ENCODE assay signal across 31 cellular contexts in genomic region chr5:107458322-107458721, GRCh38.
"Had no signal": no experiment of that assay in that cellular context is flagged by ENCODE, and none has a peak within 500 bp of the region (broad histone marks: within the 10 kb centered on the region; RNA-seq: fewer than 3 reads in every experiment).

No MANE protein-coding gene starts in this region.

- H3K27me3 ChIP-seq: ascending aorta, brain microvascular endothelial cell, dorsolateral prefrontal cortex, esophagus muscularis mucosa, foreskin keratinocyte, gastrocnemius medialis, heart left ventricle had no signal

- H3K9me3 ChIP-seq: ascending aorta, esophagus muscularis mucosa, gastrocnemius medialis, heart left ventricle had no signal

- H3K4me1 Mint-ChIP-seq: activated CD4-positive, alpha-beta memory T cell treated with anti-CD3 and anti-CD28 coated beads, Interleukin-2, amount 10 ng/mL, durations not matched to agents 7 days and 5 days; activated CD4-positive, alpha-beta T cell treated with anti-CD3 and anti-CD28 coated beads, Interleukin-2, amount 10 ng/mL, durations not matched to agents 7 days and 5 days; activated naive CD4-positive, alpha-beta T cell treated with anti-CD3 and anti-CD28 coated beads, Interleukin-2, amount 10 ng/mL, durations not matched to agents 7 days and 5 days; activated naive CD8-positive, alpha-beta T cell treated with anti-CD3 and anti-CD28 coated beads, Interleukin-2, amount 10 ng/mL, durations not matched to agents 7 days and 5 days had no signal

- H3K4me3 ChIP-seq: ascending aorta, coronary artery, dorsolateral prefrontal cortex, esophagus muscularis mucosa, gastrocnemius medialis, heart left ventricle had no signal

- FAIRE-seq: bronchial epithelial cell had no signal

- H3K4me1 ChIP-seq: esophagus muscularis mucosa, gastrocnemius medialis had no signal

- H3K27me3 Mint-ChIP-seq: central memory CD8-positive, alpha-beta T cell had no signal

- H3K27ac ChIP-seq: ascending aorta, brain microvascular endothelial cell, coronary artery, dorsolateral prefrontal cortex, esophagus muscularis mucosa, foreskin keratinocyte, gastrocnemius medialis, heart left ventricle had no signal

- ATAC-seq: activated naive CD4-positive, alpha-beta T cell treated with anti-CD3 and anti-CD28 coated beads, Interleukin-2, amount 50 U/mL, for 72 hours; activated T-cell treated with anti-CD3 and anti-CD28 coated beads, Interleukin-2, amount 50 U/mL, for 72 hours; foreskin keratinocyte; gastrocnemius medialis; heart left ventricle had no signal

- H3K36me3 Mint-ChIP-seq: activated naive CD4-positive, alpha-beta T cell treated with anti-CD3 and anti-CD28 coated beads, Interleukin-2, amount 10 ng/mL, durations not matched to agents 7 days and 5 days; activated naive CD4-positive, alpha-beta T cell treated with anti-CD3 and anti-CD28 coated beads, Interleukin-2, amount 50 U/mL, for 72 hours; activated naive CD8-positive, alpha-beta T cell treated with anti-CD3 and anti-CD28 coated beads, Interleukin-2, amount 10 ng/mL, durations not matched to agents 7 days and 5 days had no signal

- H3K36me3 ChIP-seq: ascending aorta, brain microvascular endothelial cell, esophagus muscularis mucosa, gastrocnemius medialis, heart left ventricle had no signal

- H3K27ac Mint-ChIP-seq: activated CD4-positive, alpha-beta memory T cell treated with anti-CD3 and anti-CD28 coated beads, Interleukin-2, amount 10 ng/mL, durations not matched to agents 7 days and 5 days; activated CD4-positive, alpha-beta T cell treated with anti-CD3 and anti-CD28 coated beads, Interleukin-2, amount 10 ng/mL, durations not matched to agents 7 days and 5 days; activated naive CD4-positive, alpha-beta T cell treated with anti-CD3 and anti-CD28 coated beads, Interleukin-2, amount 10 ng/mL, durations not matched to agents 7 days and 5 days; activated naive CD4-positive, alpha-beta T cell treated with anti-CD3 and anti-CD28 coated beads, Interleukin-2, amount 50 U/mL, for 72 hours; activated naive CD8-positive, alpha-beta T cell treated with anti-CD3 and anti-CD28 coated beads, Interleukin-2, amount 10 ng/mL, durations not matched to agents 7 days and 5 days; activated T-cell treated with anti-CD3 and anti-CD28 coated beads, Interleukin-2, amount 50 U/mL, for 24 hours; activated T-cell treated with anti-CD3 and anti-CD28 coated beads, Interleukin-2, amount 50 U/mL, for 72 hours; dendritic cell treated with granulocyte-macrophage colony-stimulating factor and Interleukin-4, amounts not matched to agents 40 ng/mL and 50 ng/mL, for 4 days; endodermal cell had no signal

- H3K9me3 Mint-ChIP-seq: activated CD4-positive, alpha-beta memory T cell treated with anti-CD3 and anti-CD28 coated beads, Interleukin-2, amount 10 ng/mL, durations not matched to agents 7 days and 5 days; activated CD4-positive, alpha-beta T cell treated with anti-CD3 and anti-CD28 coated beads, Interleukin-2, amount 10 ng/mL, durations not matched to agents 7 days and 5 days; activated naive CD4-positive, alpha-beta T cell treated with anti-CD3 and anti-CD28 coated beads, Interleukin-2, amount 10 ng/mL, durations not matched to agents 7 days and 5 days; activated naive CD4-positive, alpha-beta T cell treated with anti-CD3 and anti-CD28 coated beads, Interleukin-2, amount 50 U/mL, for 72 hours; activated naive CD8-positive, alpha-beta T cell treated with anti-CD3 and anti-CD28 coated beads, Interleukin-2, amount 10 ng/mL, durations not matched to agents 7 days and 5 days; activated T-cell treated with anti-CD3 and anti-CD28 coated beads, Interleukin-2, amount 50 U/mL, for 24 hours; activated T-cell treated with anti-CD3 and anti-CD28 coated beads, Interleukin-2, amount 50 U/mL, for 72 hours; central memory CD8-positive, alpha-beta T cell; dendritic cell treated with granulocyte-macrophage colony-stimulating factor and Interleukin-4, amounts not matched to agents 40 ng/mL and 50 ng/mL, for 4 days; endodermal cell had no signal

- DNase-seq: activated CD4-positive, alpha-beta memory T cell treated with anti-CD3 and anti-CD28 coated beads, Interleukin-2, amount 10 ng/mL, durations not matched to agents 7 days and 5 days; activated CD4-positive, alpha-beta T cell treated with anti-CD3 and anti-CD28 coated beads for 1 hour; activated CD4-positive, alpha-beta T cell treated with anti-CD3 and anti-CD28 coated beads for 4 hours; activated CD4-positive, alpha-beta T cell treated with anti-CD3 and anti-CD28 coated beads, Interleukin-2, amount 10 ng/mL, durations not matched to agents 7 days and 5 days; activated CD4-positive, alpha-beta T cell treated with anti-CD3 and anti-CD28 coated beads, Interleukin-2, amount 50 U/mL, for 4 hours; activated CD4-positive, CD25-positive, alpha-beta regulatory T cell; activated CD8-positive, alpha-beta memory T cell treated with anti-CD3 and anti-CD28 coated beads, Interleukin-2, amount 50 U/mL, for 48 hours; activated gamma-delta T cell; activated naive CD4-positive, alpha-beta T cell; activated naive CD4-positive, alpha-beta T cell treated with anti-CD3 and anti-CD28 coated beads, Interleukin-2, amount 10 ng/mL, durations not matched to agents 7 days and 5 days; activated naive CD8-positive, alpha-beta T cell treated with anti-CD3 and anti-CD28 coated beads, Interleukin-2, amount 10 ng/mL, durations not matched to agents 7 days and 5 days; activated T-cell treated with anti-CD3 and anti-CD28 coated beads for 4 hours; activated T-cell treated with anti-CD3 and anti-CD28 coated beads, Interleukin-2, amount 50 U/mL, for 24 hours; activated T-cell treated with anti-CD3 and anti-CD28 coated beads, Interleukin-2, amount 50 U/mL, for 72 hours; brain microvascular endothelial cell; dorsolateral prefrontal cortex; effector memory CD4-positive, alpha-beta T cell; endodermal cell; erythroblast; foreskin keratinocyte; gastrocnemius medialis; glutamatergic neuron; heart left ventricle; T-helper 2 cell had no signal

- H3K4me3 Mint-ChIP-seq: activated CD4-positive, alpha-beta memory T cell treated with anti-CD3 and anti-CD28 coated beads, Interleukin-2, amount 10 ng/mL, durations not matched to agents 7 days and 5 days; activated CD4-positive, alpha-beta T cell treated with anti-CD3 and anti-CD28 coated beads, Interleukin-2, amount 10 ng/mL, durations not matched to agents 7 days and 5 days; activated naive CD4-positive, alpha-beta T cell treated with anti-CD3 and anti-CD28 coated beads, Interleukin-2, amount 10 ng/mL, durations not matched to agents 7 days and 5 days; activated naive CD8-positive, alpha-beta T cell treated with anti-CD3 and anti-CD28 coated beads, Interleukin-2, amount 10 ng/mL, durations not matched to agents 7 days and 5 days; activated T-cell treated with anti-CD3 and anti-CD28 coated beads, Interleukin-2, amount 50 U/mL, for 24 hours; activated T-cell treated with anti-CD3 and anti-CD28 coated beads, Interleukin-2, amount 50 U/mL, for 72 hours; central memory CD8-positive, alpha-beta T cell; dendritic cell treated with granulocyte-macrophage colony-stimulating factor and Interleukin-4, amounts not matched to agents 40 ng/mL and 50 ng/mL, for 4 days; endodermal cell had no signal
